3 cellular contexts compared by ENCODE assay signal in genomic region chr16:15335609-15336008, GRCh38. TPM values are rescaled to one million over a fixed set of nuclear protein-coding genes. Genes with fewer than 3 reads are reported as not detected.
"Had no signal": no experiment of that assay in that cellular context is flagged by ENCODE, and none has a peak within 500 bp of the region (broad histone marks: within the 10 kb centered on the region; RNA-seq: fewer than 3 reads in every experiment).

No MANE protein-coding gene starts in this region.

RNA-seq across cellular contexts. Expression of gene NPIPA5, which starts 42.5 kb away (rescaled TPM):
- polyA plus RNA-seq: GM23248 had no signal

RNA-seq across cellular contexts. Expression of gene MPV17L, which starts 59.9 kb away (rescaled TPM):
- total RNA-seq: H4, HFFc6 had no signal
